11 cellular contexts compared by ENCODE assay signal in the genomic region with DNA sequence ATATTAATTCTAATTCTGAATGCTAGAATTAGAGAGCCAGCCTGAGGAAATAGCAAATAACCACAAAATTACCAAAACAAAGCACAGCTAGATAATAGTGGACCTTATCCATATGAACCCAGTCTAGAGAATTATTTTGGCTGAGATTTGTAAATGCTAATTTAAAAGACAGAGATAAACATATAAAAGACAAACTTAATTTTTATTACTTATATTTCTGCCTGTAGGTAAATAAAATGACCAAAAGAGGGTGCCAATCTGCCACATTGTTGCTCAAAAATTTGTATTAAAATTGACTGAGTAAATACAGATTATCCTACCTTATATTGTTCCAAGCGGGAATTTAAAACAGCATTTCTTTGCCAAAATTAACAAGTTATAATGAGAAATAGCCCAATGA. TPM values are rescaled to one million over a fixed set of nuclear protein-coding genes. Genes with fewer than 3 reads are reported as not detected.
DNase-seq lines count a peak whose midpoint lies in the region; ATAC-seq and TF ChIP-seq lines count a peak whose summit lies in the region.
"Had no signal": no experiment of that assay in that cellular context is flagged by ENCODE, and none has a peak within 500 bp of the region (broad histone marks: within the 10 kb centered on the region; RNA-seq: fewer than 3 reads in every experiment).

No MANE protein-coding gene starts in this region.

- H3K4me1 ChIP-seq in Loucy (ENCODE audit: insufficient read depth, low read length, poor library complexity, severe bottlenecking) (peaks cover 53% of the 10 kb centered on the region), mammary epithelial cell (ENCODE audit: insufficient read depth, low read length) (peaks cover 14% of the 10 kb centered on the region), stomach (peaks cover 0 to 21% (median 7%) of the 10 kb centered on the region in 4 donors), Peyer's patch (peaks cover 0 to 4% (median 0%) of the 10 kb centered on the region in 4 donors)

- H4K20me1 ChIP-seq in Loucy (ENCODE audit: insufficient read depth, low read length, poor library complexity, severe bottlenecking): no peaks in the 10 kb centered on the region
- H4K20me1 ChIP-seq in mammary epithelial cell (ENCODE audit: insufficient read depth, low read length): no peaks in the 10 kb centered on the region

- H3K79me2 ChIP-seq in Loucy (ENCODE audit: insufficient read depth, low read length) (peaks cover 82% of the 10 kb centered on the region), mammary epithelial cell (ENCODE audit: insufficient read depth, low read length) (peaks cover 14% of the 10 kb centered on the region)

- no peak for ATAC-seq in natural killer cell
- no peak for ATAC-seq in HG02973 (IDR thresholded peaks at IDR 0.05; ENCODE audit: unreplicated experiment)

- WGBS in mammary epithelial cell (ENCODE audit: low coverage, missing lambda C conversion rate): 61% methylated on average over 1 of the region's 1 CpG
- WGBS in stomach, 5 donors: 48 to 71% (median 65%) methylated on average over 1 of the region's 1 CpG

- DNase-seq in EH (ENCODE audit: low read depth) (peak; percentile 33), mammary epithelial cell (no peak), natural killer cell (no peak), stomach (no peak), MV-4-11 (lab: John Stamatoyannopoulos, UW) (no peak), Peyer's patch (no peak)
- DNase-seq: activated CD4-positive, alpha-beta memory T cell treated with anti-CD3 and anti-CD28 coated beads for 36 hours; aorta; head of caudate nucleus had no signal

- no peak overlapping the region for H3K4me2 ChIP-seq in Loucy (ENCODE audit: low read depth, low read length, poor library complexity, severe bottlenecking)
- no peak overlapping the region for H3K4me2 ChIP-seq in mammary epithelial cell (ENCODE audit: insufficient read depth, low read depth, low read length)

- H3K4me3 Mint-ChIP-seq in natural killer cell: no peak overlapping the region
- H3K4me3 Mint-ChIP-seq: activated CD4-positive, alpha-beta memory T cell treated with anti-CD3 and anti-CD28 coated beads for 36 hours had no signal

- intact Hi-C loops in mammary epithelial cell (cut with micrococcal nuclease) (loop anchor here (2.0 to 5.0 kb wide), 3 partner anchors 244 to 836 kb away; a partner anchor contains a TSS), natural killer cell (cut with micrococcal nuclease) (no loop called here), stomach (cut with DNase I; ENCODE audit: low total_unique reads) (loop anchor here (5.0 to 10.0 kb wide), 2 partner anchors 211 to 344 kb away; a partner anchor contains a TSS)

- no peak for TF ChIP-seq POLR2A in stomach (IDR thresholded peaks at IDR 0.05)
- no peak for TF ChIP-seq POLR2A in Peyer's patch (IDR thresholded peaks at IDR 0.05)

- BruUV-seq in mammary epithelial cell (replicated peaks; lab: Mats Ljungman, UMichigan): no TSS peak

- H2AFZ ChIP-seq in Loucy (ENCODE audit: low read length): no peak overlapping the region
- H2AFZ ChIP-seq in mammary epithelial cell (ENCODE audit: low read depth, low read length): no peak overlapping the region

- H3K9me3 ChIP-seq in Loucy (ENCODE audit: insufficient read depth, low read depth, low read length): no peaks in the 10 kb centered on the region
- no peaks in the 10 kb centered on the region for H3K9me3 ChIP-seq in mammary epithelial cell (replicated peaks; ENCODE audit: insufficient read depth, low read length)
- H3K9me3 ChIP-seq in stomach: no peaks in the 10 kb centered on the region
- no peaks in the 10 kb centered on the region for H3K9me3 ChIP-seq in Peyer's patch

- H3F3A ChIP-seq in Loucy (ENCODE audit: low read depth): no peaks in the 10 kb centered on the region

- H3K9me3 Mint-ChIP-seq in natural killer cell: no peaks in the 10 kb centered on the region
- H3K9me3 Mint-ChIP-seq: activated CD4-positive, alpha-beta memory T cell treated with anti-CD3 and anti-CD28 coated beads for 36 hours had no signal

- H3K9ac ChIP-seq in Loucy (ENCODE audit: low read depth, low read length, poor library complexity, severe bottlenecking) (no peak overlapping the region), mammary epithelial cell (ENCODE audit: insufficient read depth, low read length) (no peak overlapping the region)

- dilution Hi-C loops in mammary epithelial cell (cut with HindIII; ENCODE audit: low sequenced_read_pairs): no loop called here

- peaks cover 5 to 11% of the 10 kb centered on the region in 2 donors for H3K4me1 Mint-ChIP-seq in natural killer cell

- H3K27me3 ChIP-seq in Loucy (ENCODE audit: insufficient read depth, low read length, poor library complexity, severe bottlenecking) (no peaks in the 10 kb centered on the region), mammary epithelial cell (ENCODE audit: insufficient read depth, low read length) (no peaks in the 10 kb centered on the region), stomach (no peaks in the 10 kb centered on the region), Peyer's patch (no peaks in the 10 kb centered on the region)

- H3K27ac ChIP-seq in mammary epithelial cell (ENCODE audit: insufficient read depth, low read depth, low read length): peak overlapping the region; percentile 7
- no peak overlapping the region for H3K27ac ChIP-seq in stomach
- H3K27ac ChIP-seq in Peyer's patch: no peak overlapping the region

- no peaks in the 10 kb centered on the region for H3K9me2 ChIP-seq in Loucy (replicated peaks; ENCODE audit: low read depth, low read length)

- no peaks in the 10 kb centered on the region for H3K36me3 Mint-ChIP-seq in natural killer cell

- CTCF ChIA-PET in mammary epithelial cell (lab: Charles Lee; ENCODE audit: low non-redundant PET): no interaction called here

- no peak overlapping the region for H3K27ac Mint-ChIP-seq in natural killer cell
- H3K27ac Mint-ChIP-seq: activated CD4-positive, alpha-beta memory T cell treated with anti-CD3 and anti-CD28 coated beads for 36 hours had no signal

- in situ Hi-C loops in mammary epithelial cell (cut with MboI; ENCODE audit: low sequenced_read_pairs in 2 of 2): loop anchor here in 1 of 2 donors (10.0 to 25.0 kb wide), 2 partner anchors 344 to 486 kb away; a partner anchor contains a TSS

- H3K36me3 ChIP-seq in Loucy (ENCODE audit: insufficient read depth, low read length) (no peaks in the 10 kb centered on the region), mammary epithelial cell (ENCODE audit: insufficient read depth, low read length) (no peaks in the 10 kb centered on the region), stomach (no peaks in the 10 kb centered on the region), Peyer's patch (no peaks in the 10 kb centered on the region)

- peak; percentile 72 for TF ChIP-seq CTCF in Loucy (conservative IDR thresholded peaks at IDR 0.05; ENCODE audit: low read length)
- peak; percentile 33 to 46 for TF ChIP-seq CTCF in mammary epithelial cell (conservative IDR thresholded peaks at IDR 0.05 in 1 of 2, IDR thresholded peaks at IDR 0.05 in 1 of 2; ENCODE audit: extremely low read depth in 1 of 2, insufficient read depth in 1 of 2, low read depth in 1 of 2, low read length in 2 of 2)
- TF ChIP-seq CTCF in natural killer cell (IDR thresholded peaks at IDR 0.05): peak; percentile 8
- no peak for TF ChIP-seq CTCF in stomach (IDR thresholded peaks at IDR 0.05)
- TF ChIP-seq CTCF in Peyer's patch (IDR thresholded peaks at IDR 0.05): no peak

- TF ChIP-seq EP300 in stomach (IDR thresholded peaks at IDR 0.05): no peak

- H3K27me3 Mint-ChIP-seq in natural killer cell (ENCODE audit: low read depth in 2 of 2): no peaks in the 10 kb centered on the region
- H3K27me3 Mint-ChIP-seq: activated CD4-positive, alpha-beta memory T cell treated with anti-CD3 and anti-CD28 coated beads for 36 hours had no signal

- H3K4me3 ChIP-seq in Loucy (ENCODE audit: low read length, poor library complexity, severe bottlenecking) (no peak overlapping the region), mammary epithelial cell (replicated peaks in 1 of 3; ENCODE audit: insufficient read depth in 1 of 3, low read depth in 2 of 3, low read length in 3 of 3) (no peak overlapping the region), stomach (no peak overlapping the region), Peyer's patch (no peak overlapping the region)

RNA-seq across cellular contexts. Expression of a gene that starts 20.2 kb away (rescaled TPM):
- total RNA-seq in mammary epithelial cell (1 to 10 TPM; 2.7 to 4.5 TPM), natural killer cell (under 1 TPM; 0.31 to 0.61 (median 0.33) TPM), stomach (1 to 10 TPM in 2 of 5 donors, under 1 TPM in 1, not detected in 2; 0.58 to 8.4 (median 2.9) TPM), Peyer's patch (1 to 10 TPM; 1.3 to 5.8 (median 1.7) TPM)
- polyA plus RNA-seq in mammary epithelial cell (1.4 TPM), stomach (1 to 10 TPM in 1 of 3 donors, under 1 TPM in 2; 0.15 to 3.0 (median 0.68) TPM)
- polyA minus RNA-seq in mammary epithelial cell: 7.0 TPM

Comparison
In these comparisons a context has a peak if more than half of its experiments do, and no peak if none do; other contexts are left out.
1. CTCF ChIP-seq: peak in Loucy (single experiment), mammary epithelial cell (2 of 2) and natural killer cell (single experiment); none in stomach (0 of 7) and Peyer's patch (0 of 6).